Comparison of ENCODE assay signal across 8 cellular contexts in the genomic region with DNA sequence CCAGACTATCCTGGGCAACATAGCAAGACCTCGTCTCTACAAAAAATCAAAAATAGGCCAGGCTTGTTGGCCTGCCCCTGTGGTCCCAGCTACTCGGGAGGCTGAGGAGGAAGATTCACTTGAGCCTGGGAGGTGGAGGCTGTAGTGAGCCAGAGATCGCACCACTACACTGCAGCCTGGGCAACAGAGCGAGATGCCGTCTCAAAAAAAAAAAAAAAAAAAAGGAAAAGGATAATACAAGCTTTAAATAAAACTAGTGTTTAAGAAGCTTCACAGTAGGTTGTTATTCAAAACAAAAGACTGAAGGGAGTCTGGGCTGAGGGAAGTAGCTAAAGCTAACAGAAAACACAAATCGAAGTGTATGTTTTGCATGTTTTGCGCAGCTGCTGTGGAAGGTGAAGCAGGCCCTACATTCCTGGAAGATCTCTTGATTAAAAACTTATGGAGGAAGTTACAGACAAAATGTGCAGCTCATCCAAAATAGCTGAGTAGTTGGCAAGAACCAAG. TPM values are rescaled to one million over a fixed set of nuclear protein-coding genes. Genes with fewer than 3 reads are reported as not detected.
A peak's percentile ranks its signal among the peaks of the same experiment; 100 is the strongest.
DNase-seq lines count a peak whose midpoint lies in the region; ATAC-seq and TF ChIP-seq lines count a peak whose summit lies in the region.

No MANE protein-coding gene starts in this region.

- no peaks in the 10 kb centered on the region for H3K9me3 Mint-ChIP-seq in CD4-positive, alpha-beta memory T cell
- no peaks in the 10 kb centered on the region for H3K9me3 Mint-ChIP-seq in progenitor cell of endocrine pancreas (ENCODE audit: low read depth)

- no peaks in the 10 kb centered on the region for H3K27me3 ChIP-seq in CD4-positive, alpha-beta memory T cell (ENCODE audit: insufficient read depth, low read length)
- H3K27me3 ChIP-seq in GM23248 (replicated peaks; ENCODE audit: insufficient read depth) (no peaks in the 10 kb centered on the region), SJSA1 (replicated peaks) (no peaks in the 10 kb centered on the region), fibroblast of lung (ENCODE audit: control insufficient read depth, insufficient read depth, low read length) (no peaks in the 10 kb centered on the region)

- H3K27ac ChIP-seq in CD4-positive, alpha-beta memory T cell (ENCODE audit: low read depth, low read length) = peak overlapping the region; percentile 82
- H3K27ac ChIP-seq in GM23248 (peak overlapping the region; percentile 76), SJSA1 (peak overlapping the region; percentile 86), fibroblast of lung (ENCODE audit: insufficient read depth, low read length) (peak overlapping the region; percentile 92)

- CTCF ChIA-PET in CD4-positive, alpha-beta memory T cell (lab: Charles Lee; ENCODE audit: partially characterized antibody) = interaction anchor here (0.6 to 5.3 kb wide), 25 partner anchors 7 to 249 kb away, joined by 3 to 49 read pairs (median 5); partner anchors contain the start of gene CARNMT1

- no peaks in the 10 kb centered on the region for H3K36me3 ChIP-seq in CD4-positive, alpha-beta memory T cell (ENCODE audit: insufficient read depth, low read length)
- no peaks in the 10 kb centered on the region for H3K36me3 ChIP-seq in GM23248 (ENCODE audit: low read depth)
- peaks cover 4% of the 10 kb centered on the region for H3K36me3 ChIP-seq in SJSA1
- H3K36me3 ChIP-seq in fibroblast of lung (ENCODE audit: control insufficient read depth, insufficient read depth, low read length) = no peaks in the 10 kb centered on the region

- H3K9me3 ChIP-seq in CD4-positive, alpha-beta memory T cell (ENCODE audit: control insufficient read depth in 1 of 2, low read length in 2 of 2) = no peaks in the 10 kb centered on the region
- H3K9me3 ChIP-seq in GM23248 (ENCODE audit: low read depth) (no peaks in the 10 kb centered on the region), SJSA1 (replicated peaks) (no peaks in the 10 kb centered on the region), fibroblast of lung (ENCODE audit: control insufficient read depth, insufficient read depth, low read depth, low read length) (no peaks in the 10 kb centered on the region)

- H3F3A ChIP-seq in GM23248 (ENCODE audit: insufficient read depth) = peaks cover 9% of the 10 kb centered on the region; the same call in 1 of the 2 replicates

- in situ Hi-C loops in GM23248 (cut with MboI) = no loop called here

- peaks cover 0 to 9% of the 10 kb centered on the region in 2 donors for H3K36me3 Mint-ChIP-seq in CD4-positive, alpha-beta memory T cell
- H3K36me3 Mint-ChIP-seq in progenitor cell of endocrine pancreas (ENCODE audit: insufficient read depth) = no peaks in the 10 kb centered on the region

- TF ChIP-seq CTCF in fibroblast of lung (conservative IDR thresholded peaks at IDR 0.05 in 1 of 2, IDR thresholded peaks at IDR 0.05 in 1 of 2; ENCODE audit: low read depth in 1 of 2, low read length in 2 of 2) (no peak), progenitor cell of endocrine pancreas (IDR thresholded peaks at IDR 0.05; ENCODE audit: unreplicated experiment) (no peak)

- peaks cover 9 to 31% (median 23%) of the 10 kb centered on the region in 4 donors for H3K4me1 Mint-ChIP-seq in CD4-positive, alpha-beta memory T cell
- peaks cover 2% of the 10 kb centered on the region for H3K4me1 Mint-ChIP-seq in progenitor cell of endocrine pancreas (ENCODE audit: low read depth)

- H2AFZ ChIP-seq in GM23248 (peak overlapping the region; percentile 94), fibroblast of lung (ENCODE audit: low read length) (peak overlapping the region; percentile 90)

- 1 to 4% methylated on average over 5 to 7 of the region's 7 CpGs for WGBS in GM23248 (ENCODE audit: low coverage in 1 of 2, low lambda C conversion rate in 2 of 2, missing lambda C conversion rate in 2 of 2), 2 experiments

- peaks cover 25% of the 10 kb centered on the region for H3K79me2 ChIP-seq in GM23248 (ENCODE audit: insufficient read depth)
- peaks cover 5% of the 10 kb centered on the region for H3K79me2 ChIP-seq in fibroblast of lung (ENCODE audit: control insufficient read depth, insufficient read depth, low read length)

- H3K9ac ChIP-seq in GM23248 = peak overlapping the region; percentile 84
- H3K9ac ChIP-seq in fibroblast of lung (ENCODE audit: insufficient read depth, low read length) = peak overlapping the region; percentile 92

- H4K20me1 ChIP-seq in GM23248 (ENCODE audit: insufficient read depth) (no peaks in the 10 kb centered on the region), fibroblast of lung (ENCODE audit: control insufficient read depth, extremely low read depth, insufficient read depth, low read length) (no peaks in the 10 kb centered on the region)

- intact Hi-C loops in CD4-positive, alpha-beta memory T cell (cut with micrococcal nuclease) = loop anchor here (2.0 to 10.0 kb wide), 5 partner anchors 50 to 234 kb away; partner anchors contain the start of gene TRPM6

- TF ChIP-seq POLR2A in GM18505 (IDR thresholded peaks at IDR 0.05; ENCODE audit: borderline replicate concordance, extremely low read depth, insufficient read depth, insufficient read length) = no peak

- H3K4me3 ChIP-seq in CD4-positive, alpha-beta memory T cell (ENCODE audit: low read length in 2 of 2) = peak overlapping the region; percentile 14 to 96
- peak overlapping the region; percentile 90 for H3K4me3 ChIP-seq in GM23248
- peak overlapping the region; percentile 86 for H3K4me3 ChIP-seq in SJSA1
- peak overlapping the region; percentile 67 to 93 (median 88) for H3K4me3 ChIP-seq in fibroblast of lung (replicated peaks in 1 of 4; ENCODE audit: control extremely low read depth in 1 of 4, insufficient read depth in 1 of 4, low read depth in 3 of 4, low read length in 4 of 4)

- H3K27ac Mint-ChIP-seq in CD4-positive, alpha-beta memory T cell = peak overlapping the region; percentile 92 to 95 (median 94)
- H3K27ac Mint-ChIP-seq in progenitor cell of endocrine pancreas = peak overlapping the region; percentile 76

- no peaks in the 10 kb centered on the region for H3K27me3 Mint-ChIP-seq in CD4-positive, alpha-beta memory T cell
- H3K27me3 Mint-ChIP-seq in progenitor cell of endocrine pancreas = no peaks in the 10 kb centered on the region

- H3K4me2 ChIP-seq in GM23248 (ENCODE audit: unreplicated experiment) (peak overlapping the region; percentile 74), fibroblast of lung (ENCODE audit: extremely low read depth, insufficient read depth, low read length) (peak overlapping the region; percentile 82)

- peaks cover 23% of the 10 kb centered on the region for H3K4me1 ChIP-seq in CD4-positive, alpha-beta memory T cell (ENCODE audit: insufficient read depth, low read length)
- H3K4me1 ChIP-seq in GM23248 (ENCODE audit: insufficient read depth) (no peaks in the 10 kb centered on the region), SJSA1 (replicated peaks) (no peaks in the 10 kb centered on the region), fibroblast of lung (ENCODE audit: control insufficient read depth, extremely low read depth, insufficient read depth, low read length) (no peaks in the 10 kb centered on the region)

- peak overlapping the region; percentile 85 to 93 (median 88) for H3K4me3 Mint-ChIP-seq in CD4-positive, alpha-beta memory T cell
- H3K4me3 Mint-ChIP-seq in progenitor cell of endocrine pancreas (ENCODE audit: low read depth) = peak overlapping the region; percentile 84

- peak in 1 of 5 donors; percentile 8 for DNase-seq in CD4-positive, alpha-beta memory T cell
- peak; percentile 69 for DNase-seq in GM23248
- no peak for DNase-seq in SJSA1 (ENCODE audit: low read depth in 1 of 2, low spot score in 2 of 2)
- peak in 1 of 2 donors; percentile 2 for DNase-seq in fibroblast of lung (ENCODE audit: low read depth in 2 of 2)
- DNase-seq in progenitor cell of endocrine pancreas (ENCODE audit: low spot score, unreplicated experiment) = no peak
- DNase-seq in NCI-H82 (lab: John Stamatoyannopoulos, UW) = no peak
- DNase-seq in activated CD4-positive, CD25-positive, alpha-beta regulatory T cell (lab: John Stamatoyannopoulos, UW) = no peak

- POLR2A ChIA-PET in CD4-positive, alpha-beta memory T cell (lab: Charles Lee; ENCODE audit: partially characterized antibody) = interaction anchor here (0.6 to 4.6 kb wide), 7 partner anchors 39 to 1441 kb away, joined by 3 to 54 read pairs (median 5); partner anchors contain the start of genes CARNMT1, NMRK1, OSTF1 and RFK

- no peaks in the 10 kb centered on the region for H3K9me2 ChIP-seq in GM23248 (ENCODE audit: insufficient read depth)

- no peak for ATAC-seq in GM18505 (IDR thresholded peaks at IDR 0.05; ENCODE audit: unreplicated experiment)

RNA-seq across cellular contexts. Expression of gene C9orf40, which starts 0.6 kb away (rescaled TPM):
- 1 to 10 TPM; 7.1 to 7.4 TPM for total RNA-seq in CD4-positive, alpha-beta memory T cell
- 1 to 10 TPM; 2.2 to 3.8 TPM for polyA plus RNA-seq in CD4-positive, alpha-beta memory T cell
- 3.4 and 6.1 TPM in 2 replicates for total RNA-seq in GM23248 (2014; rRNA removed; shearing (Covaris generic))
- 8.0 and 8.5 TPM in 2 replicates for polyA plus RNA-seq in GM23248 (2016; fragmentation: Nextera tagmentation; extraction: Ambion mirVana)
- total RNA-seq in SJSA1 (2014; rRNA removed; shearing (Covaris generic)) = 5.6 and 5.7 TPM in 2 replicates
- total RNA-seq in fibroblast of lung = 3.3 and 4.5 TPM in 2 replicates
- polyA plus RNA-seq in fibroblast of lung = 3.0 and 4.4 TPM in 2 replicates
- 3.9 and 6.6 TPM in 2 replicates for polyA plus RNA-seq in fibroblast of lung (2012)
- polyA minus RNA-seq in fibroblast of lung (ENCODE audit: low replicate concordance) = 0.12 and 0.33 TPM in 2 replicates
- 4.8 and 5.1 TPM in 2 replicates for total RNA-seq in progenitor cell of endocrine pancreas
